25 cellular contexts compared by ENCODE assay signal in the genomic region with DNA sequence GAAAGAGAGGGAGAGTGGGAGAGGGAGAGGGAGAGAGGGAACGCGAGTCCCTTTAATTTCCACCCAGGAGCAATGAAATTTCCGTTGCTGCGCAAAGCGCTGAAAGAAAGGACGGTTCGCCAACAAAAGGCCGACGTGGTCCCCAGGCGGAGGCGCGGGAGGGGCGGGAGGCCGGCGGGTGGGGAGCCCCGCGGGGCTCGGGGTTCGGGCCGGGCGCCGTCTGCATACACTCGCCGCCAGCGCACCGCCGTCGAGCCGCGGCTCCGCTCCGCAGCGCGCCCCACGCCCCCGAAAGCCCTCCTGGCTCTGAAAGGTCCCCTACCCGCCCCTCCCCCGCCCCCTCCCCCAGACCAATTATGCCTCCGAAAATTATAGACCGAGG. TPM values are rescaled to one million over a fixed set of nuclear protein-coding genes. Genes with fewer than 3 reads are reported as not detected.
A peak's percentile ranks its signal among the peaks of the same experiment; 100 is the strongest.
DNase-seq lines count a peak whose midpoint lies in the region; ATAC-seq and TF ChIP-seq lines count a peak whose summit lies in the region.
"Had no signal": no experiment of that assay in that cellular context is flagged by ENCODE, and none has a peak within 500 bp of the region (broad histone marks: within the 10 kb centered on the region; RNA-seq: fewer than 3 reads in every experiment).

A gene (minus strand): TSS at position 308 of the 382 bp plus-strand sequence. CDS start 483 bp downstream, outside the sequence.

- H3K4me3 ChIP-seq in Caco-2 (ENCODE audit: low read depth, low read length) (peak within 1 kb of the TSS; percentile 39), HUES64 (ENCODE audit: low read length) (peak within 1 kb of the TSS; percentile 41), endodermal cell (ENCODE audit: low read length) (no peak within 1 kb of the TSS), neural progenitor cell (peak within 1 kb of the TSS; percentile 51)
- H3K4me3 ChIP-seq: pancreas, suprapubic skin, vagina had no signal

- H3K27me3 ChIP-seq in Caco-2 (replicated peaks; ENCODE audit: control insufficient read depth, insufficient read depth, low read length) (peaks cover 16% of the 10 kb centered on the region), HUES64 (ENCODE audit: insufficient read depth, low read length) (peaks cover 96% of the 10 kb centered on the region), endodermal cell (ENCODE audit: control insufficient read depth, insufficient read depth, low read length, poor library complexity, severe bottlenecking) (peaks cover 96% of the 10 kb centered on the region), neural progenitor cell (peaks cover 99% of the 10 kb centered on the region)

- H3K36me3 ChIP-seq in Caco-2 (ENCODE audit: control insufficient read depth, insufficient read depth, low read length) (no peaks in the 10 kb centered on the region), HUES64 (ENCODE audit: insufficient read depth, low read length) (no peaks in the 10 kb centered on the region), endodermal cell (ENCODE audit: control insufficient read depth, insufficient read depth, low read length) (no peaks in the 10 kb centered on the region), neural progenitor cell (no peaks in the 10 kb centered on the region)
- H3K36me3 ChIP-seq: pancreas, suprapubic skin, vagina had no signal

- no peaks in the 10 kb centered on the region for H3K9me3 Mint-ChIP-seq in Caco-2 (ENCODE audit: unreplicated experiment)
- H3K9me3 Mint-ChIP-seq in endodermal cell, result no peaks in the 10 kb centered on the region
- H3K9me3 Mint-ChIP-seq in neural progenitor cell, result no peaks in the 10 kb centered on the region
- H3K9me3 Mint-ChIP-seq: activated naive CD4-positive, alpha-beta T cell treated with anti-CD3 and anti-CD28 coated beads, Interleukin-2, amount 50 U/mL, for 24 hours; HFFc6; T-helper 2 cell treated with Interferon-gamma antibody and Interleukin-4, amounts not matched to agents 5 μg/mL and 100 μg/mL, for 36 hours had no signal

- no peaks in the 10 kb centered on the region for H3K4me1 Mint-ChIP-seq in Caco-2 (ENCODE audit: low read depth, unreplicated experiment)
- no peaks in the 10 kb centered on the region for H3K4me1 Mint-ChIP-seq in endodermal cell
- peaks cover 17% of the 10 kb centered on the region for H3K4me1 Mint-ChIP-seq in neural progenitor cell
- H3K4me1 Mint-ChIP-seq: activated naive CD4-positive, alpha-beta T cell treated with anti-CD3 and anti-CD28 coated beads, Interleukin-2, amount 50 U/mL, for 24 hours had no signal

- peak within 1 kb of the TSS; percentile 34 for H2AFZ ChIP-seq in neural progenitor cell (replicated peaks)

- TF ChIP-seq CTCF in Caco-2 (IDR thresholded peaks at IDR 0.05; ENCODE audit: insufficient read depth in 1 of 2, low read depth in 1 of 2, low read length in 1 of 2, severe bottlenecking in 1 of 2, unreplicated experiment in 1 of 2) (no peak), endodermal cell (conservative IDR thresholded peaks at IDR 0.05) (no peak), neural progenitor cell (IDR thresholded peaks at IDR 0.05) (no peak)

- ATAC-seq in HG03342 (IDR thresholded peaks at IDR 0.05; ENCODE audit: unreplicated experiment), result no peak
- no peak for ATAC-seq in HG02852 (IDR thresholded peaks at IDR 0.05; ENCODE audit: unreplicated experiment)
- ATAC-seq: pancreas had no signal

- CTCF ChIA-PET in Caco-2 (lab: Charles Lee), result interaction anchor here (0.6 to 1.5 kb wide), 3 partner anchors 9 to 21 kb away, joined by 3 to 6 read pairs (median 3); no protein-coding TSS in a partner anchor

- peak within 1 kb of the TSS; percentile 87 for H3K4me2 ChIP-seq in neural progenitor cell
- H3K4me2 ChIP-seq: SK-N-SH had no signal

- no peaks in the 10 kb centered on the region for H3K9me3 ChIP-seq in Caco-2
- H3K9me3 ChIP-seq in HUES64 (ENCODE audit: insufficient read depth, low read depth, low read length), result no peaks in the 10 kb centered on the region
- H3K9me3 ChIP-seq in endodermal cell (ENCODE audit: control insufficient read depth, low read length), result no peaks in the 10 kb centered on the region
- H3K9me3 ChIP-seq in neural progenitor cell (ENCODE audit: low read depth), result no peaks in the 10 kb centered on the region
- H3K9me3 ChIP-seq: pancreas, SK-N-SH, suprapubic skin, vagina had no signal

- H3K9ac ChIP-seq in HUES64 (ENCODE audit: low read depth, low read length), result no peak within 1 kb of the TSS
- H3K9ac ChIP-seq in endodermal cell (ENCODE audit: extremely low read depth, low read length, poor library complexity, severe bottlenecking), result no peak within 1 kb of the TSS
- no peak within 1 kb of the TSS for H3K9ac ChIP-seq in neural progenitor cell
- H3K9ac ChIP-seq: SK-N-SH had no signal

- H3K4me1 ChIP-seq in Caco-2 (peaks cover 21% of the 10 kb centered on the region), HUES64 (ENCODE audit: insufficient read depth, low read length) (no peaks in the 10 kb centered on the region), endodermal cell (ENCODE audit: control insufficient read depth, insufficient read depth, low read length) (peaks cover 3% of the 10 kb centered on the region), neural progenitor cell (peaks cover 15% of the 10 kb centered on the region)
- H3K4me1 ChIP-seq: pancreas had no signal

- H3K27ac Mint-ChIP-seq in Caco-2 (ENCODE audit: unreplicated experiment) (no peak within 1 kb of the TSS), endodermal cell (no peak within 1 kb of the TSS), neural progenitor cell (no peak within 1 kb of the TSS)
- H3K27ac Mint-ChIP-seq: activated naive CD4-positive, alpha-beta T cell treated with anti-CD3 and anti-CD28 coated beads, Interleukin-2, amount 50 U/mL, for 24 hours; HFFc6; T-helper 2 cell treated with Interferon-gamma antibody and Interleukin-4, amounts not matched to agents 5 μg/mL and 100 μg/mL, for 36 hours had no signal

- BruUV-seq in Caco-2 (replicated peaks; lab: Mats Ljungman, UMichigan), result no TSS peak

- POLR2A ChIA-PET in Caco-2 (lab: Charles Lee), result no interaction called here

- peaks cover 22% of the 10 kb centered on the region for H3K27me3 Mint-ChIP-seq in Caco-2 (ENCODE audit: insufficient read depth, unreplicated experiment)
- H3K27me3 Mint-ChIP-seq in endodermal cell (ENCODE audit: insufficient read depth), result peaks cover 95% of the 10 kb centered on the region
- peaks cover 57% of the 10 kb centered on the region for H3K27me3 Mint-ChIP-seq in neural progenitor cell (ENCODE audit: insufficient read depth, low read depth)

- H3K4me3 Mint-ChIP-seq in Caco-2 (ENCODE audit: unreplicated experiment), result no peak within 1 kb of the TSS
- peak within 1 kb of the TSS; percentile 21 for H3K4me3 Mint-ChIP-seq in endodermal cell
- no peak within 1 kb of the TSS for H3K4me3 Mint-ChIP-seq in neural progenitor cell
- H3K4me3 Mint-ChIP-seq: activated naive CD4-positive, alpha-beta T cell treated with anti-CD3 and anti-CD28 coated beads, Interleukin-2, amount 50 U/mL, for 24 hours; HFFc6; T-helper 2 cell treated with Interferon-gamma antibody and Interleukin-4, amounts not matched to agents 5 μg/mL and 100 μg/mL, for 36 hours had no signal

- DNase-seq in Caco-2 (no peak), endodermal cell (no peak), neural progenitor cell (ENCODE audit: low spot score) (no peak), D341Med (ENCODE audit: low spot score) (no peak), OCI-M1 (lab: John Stamatoyannopoulos, UW) (no peak)
- DNase-seq: aorta; central memory CD4-positive, alpha-beta T cell; HFFc6; NCI-H2171; RPMI8226 had no signal

- no peaks in the 10 kb centered on the region for H3K79me2 ChIP-seq in neural progenitor cell (ENCODE audit: low read depth)

- intact Hi-C loops in Caco-2 (cut with micrococcal nuclease; ENCODE audit: unreplicated experiment), result no loop called here

- no peaks in the 10 kb centered on the region for H3K36me3 Mint-ChIP-seq in Caco-2 (ENCODE audit: insufficient read depth, unreplicated experiment)
- H3K36me3 Mint-ChIP-seq in endodermal cell (ENCODE audit: low read depth), result no peaks in the 10 kb centered on the region
- no peaks in the 10 kb centered on the region for H3K36me3 Mint-ChIP-seq in neural progenitor cell
- H3K36me3 Mint-ChIP-seq: activated naive CD4-positive, alpha-beta T cell treated with anti-CD3 and anti-CD28 coated beads, Interleukin-2, amount 50 U/mL, for 24 hours had no signal

- 2% methylated on average over 36 of the region's 40 CpGs for WGBS in HUES64
- 0 to 4% methylated on average over 15 to 27 of the region's 40 CpGs for WGBS in endodermal cell (ENCODE audit: insufficient coverage in 1 of 2, insufficient read length in 1 of 2), 2 experiments

- H3F3A ChIP-seq in neural progenitor cell (ENCODE audit: low read depth), result peaks cover 6% of the 10 kb centered on the region

- H3K27ac ChIP-seq in HUES64 (ENCODE audit: low read depth, low read length) (no peak within 1 kb of the TSS), endodermal cell (ENCODE audit: low read depth, low read length) (no peak within 1 kb of the TSS), neural progenitor cell (no peak within 1 kb of the TSS)
- H3K27ac ChIP-seq: pancreas, suprapubic skin, vagina, VCaP had no signal

- peaks cover 17% of the 10 kb centered on the region for H4K20me1 ChIP-seq in neural progenitor cell (ENCODE audit: low read depth)

RNA-seq across cellular contexts. Expression of the gene that starts here (rescaled TPM):
- not detected in 2 replicates for total RNA-seq in Caco-2 (2022)
- polyA plus RNA-seq in HUES64 (2013, experiment 1 of 2), result 1.3 TPM
- 0.76 TPM for polyA plus RNA-seq in HUES64 (2013, experiment 2 of 2)
- not detected for total RNA-seq in endodermal cell
- 0.39 TPM for polyA plus RNA-seq in endodermal cell (2013, experiment 1 of 2)
- 0.41 TPM for polyA plus RNA-seq in endodermal cell (2013, experiment 2 of 2)
- not detected in 2 replicates for total RNA-seq in neural progenitor cell (ENCODE audit: low replicate concordance)
- total RNA-seq: aorta, dermis microvascular lymphatic vessel endothelial cell, endothelial cell of umbilical vein, HFFc6, HT1080, lung microvascular endothelial cell, pancreas, suprapubic skin, vagina had no signal
- polyA plus RNA-seq: AG04450, aorta, endothelial cell of umbilical vein, pancreas, SK-N-SH had no signal
